In genomic region chr1:180424848-180425457, GRCh38 we compare ENCODE assay signal across 17 cellular contexts.
DNase-seq lines count a peak whose midpoint lies in the region; ATAC-seq and TF ChIP-seq lines count a peak whose summit lies in the region.
"Had no signal": no experiment of that assay in that cellular context is flagged by ENCODE, and none has a peak within 500 bp of the region (broad histone marks: within the 10 kb centered on the region; RNA-seq: fewer than 3 reads in every experiment).

No MANE protein-coding gene starts in this region.

- CTCF ChIA-PET in WTC11 (lab: Charles Lee): interaction anchor here (0.8 to 1.2 kb wide), 3 partner anchors 9 to 175 kb away, joined by 3 to 5 read pairs (median 3); no protein-coding TSS in a partner anchor

- H3K4me1 ChIP-seq in BLaER1: peaks cover 21% of the 10 kb centered on the region
- H3K4me1 ChIP-seq: SJSA1, uterus had no signal

- H3K4me3 ChIP-seq in BLaER1: no peak overlapping the region
- H3K4me3 ChIP-seq: SJSA1, uterus had no signal

- H3K36me3 ChIP-seq in BLaER1: peaks cover 36% of the 10 kb centered on the region
- H3K36me3 ChIP-seq: uterus had no signal

- peaks cover 16% of the 10 kb centered on the region for H3K36me3 Mint-ChIP-seq in WTC11

- peak overlapping the region; percentile 59 for H3K4me2 ChIP-seq in BLaER1

- 0 out of 2 replicates have a peak overlapping the region, but pooled peaks have one; percentile 13 for H3K27ac ChIP-seq in BLaER1
- H3K27ac ChIP-seq: SJSA1, uterus had no signal

- H3K9ac ChIP-seq in BLaER1: peak overlapping the region; percentile 1; the same call in 1 of the 2 replicates

- no peaks in the 10 kb centered on the region for H3K27me3 Mint-ChIP-seq in WTC11 (ENCODE audit: low read depth)
- H3K27me3 Mint-ChIP-seq: activated B cell treated with CpG ODN at 0.5 μM for 24 hours; dendritic cell treated with granulocyte-macrophage colony-stimulating factor and Interleukin-4, amounts not matched to agents 40 ng/mL and 50 ng/mL, for 4 days; progenitor cell of endocrine pancreas; stimulated activated memory B cell treated with anti-CD40 and anti-IgM and Interleukin-4, amounts not matched to agents 10 μg/mL and 1 μg/mL and 100 μg/mL, for 72 hours had no signal

- ATAC-seq in HG02610 (IDR thresholded peaks at IDR 0.05; ENCODE audit: unreplicated experiment) (peak; percentile 45), WTC11 (peak; percentile 61), HG03460 (IDR thresholded peaks at IDR 0.05; ENCODE audit: unreplicated experiment) (no peak), HG02884 (IDR thresholded peaks at IDR 0.05; ENCODE audit: unreplicated experiment) (no peak), GM18498 (IDR thresholded peaks at IDR 0.05; ENCODE audit: unreplicated experiment) (no peak)
- ATAC-seq: stimulated activated memory B cell treated with anti-CD40 and anti-IgM and Interleukin-4, amounts not matched to agents 10 μg/mL and 1 μg/mL and 100 μg/mL, for 72 hours had no signal

- POLR2A ChIA-PET in WTC11 (lab: Charles Lee): interaction anchor here (0.7 kb wide), 1 partner anchor 15 kb away, joined by 3 read pairs; no protein-coding TSS in a partner anchor

- peaks cover 10% of the 10 kb centered on the region for H3K9me3 Mint-ChIP-seq in WTC11

- no peak overlapping the region for H3K4me3 Mint-ChIP-seq in WTC11
- H3K4me3 Mint-ChIP-seq: activated B cell treated with CpG ODN at 0.5 μM for 24 hours; dendritic cell treated with granulocyte-macrophage colony-stimulating factor and Interleukin-4, amounts not matched to agents 40 ng/mL and 50 ng/mL, for 4 days; stimulated activated memory B cell treated with anti-CD40 and anti-IgM and Interleukin-4, amounts not matched to agents 10 μg/mL and 1 μg/mL and 100 μg/mL, for 72 hours had no signal

- peaks cover 21% of the 10 kb centered on the region for H3K9me3 ChIP-seq in BLaER1
- H3K9me3 ChIP-seq: SJSA1, uterus had no signal

- H4K20me1 ChIP-seq in BLaER1: peaks cover 28% of the 10 kb centered on the region

- TF ChIP-seq CTCF in WTC11 (IDR thresholded peaks at IDR 0.05): no peak

- H3K27ac Mint-ChIP-seq in WTC11: peak overlapping the region; percentile 68
- H3K27ac Mint-ChIP-seq: activated B cell treated with CpG ODN at 0.5 μM for 24 hours; dendritic cell treated with granulocyte-macrophage colony-stimulating factor and Interleukin-4, amounts not matched to agents 40 ng/mL and 50 ng/mL, for 4 days; progenitor cell of endocrine pancreas; stimulated activated memory B cell treated with anti-CD40 and anti-IgM and Interleukin-4, amounts not matched to agents 10 μg/mL and 1 μg/mL and 100 μg/mL, for 72 hours had no signal

- peaks cover 27% of the 10 kb centered on the region for H3K4me1 Mint-ChIP-seq in WTC11

- H3K27me3 ChIP-seq in BLaER1: no peaks in the 10 kb centered on the region
- H3K27me3 ChIP-seq: SJSA1, uterus had no signal

- DNase-seq in NCI-H2107 treated with DMSO at 0.1 percent for 48 hours (lab: John Stamatoyannopoulos, UW; ENCODE audit: unreplicated experiment): peak; percentile 87
- DNase-seq in WTC11 (ENCODE audit: low spot score): no peak
- DNase-seq in activated CD8-positive, alpha-beta memory T cell treated with anti-CD3 and anti-CD28 coated beads, Interleukin-2, amount 50 U/mL, for 48 hours: no peak
- DNase-seq: activated B cell treated with CpG ODN at 0.5 μM for 24 hours; amniotic stem cell; DND-41; stimulated activated CD4-positive, alpha-beta T cell treated with anti-CD3 and anti-CD28 coated beads, Interleukin-1b, Interleukin-23, amount 100 ng/mL, for 48 hours; uterus had no signal

TF ChIP-seq in WTC11, 78 proteins besides CTCF, POLR2A, EP300 and RAD21:
- no peak for TF ChIP-seq MXD4 (CRISPR knock-in tag; IDR thresholded peaks at IDR 0.05; ENCODE audit: borderline replicate concordance)
- TF ChIP-seq E2F5 (CRISPR knock-in tag; IDR thresholded peaks at IDR 0.05): no peak
- TF ChIP-seq ARID4B (CRISPR knock-in tag; IDR thresholded peaks at IDR 0.05; ENCODE audit: borderline replicate concordance): no peak
- TF ChIP-seq, protein P1, sequence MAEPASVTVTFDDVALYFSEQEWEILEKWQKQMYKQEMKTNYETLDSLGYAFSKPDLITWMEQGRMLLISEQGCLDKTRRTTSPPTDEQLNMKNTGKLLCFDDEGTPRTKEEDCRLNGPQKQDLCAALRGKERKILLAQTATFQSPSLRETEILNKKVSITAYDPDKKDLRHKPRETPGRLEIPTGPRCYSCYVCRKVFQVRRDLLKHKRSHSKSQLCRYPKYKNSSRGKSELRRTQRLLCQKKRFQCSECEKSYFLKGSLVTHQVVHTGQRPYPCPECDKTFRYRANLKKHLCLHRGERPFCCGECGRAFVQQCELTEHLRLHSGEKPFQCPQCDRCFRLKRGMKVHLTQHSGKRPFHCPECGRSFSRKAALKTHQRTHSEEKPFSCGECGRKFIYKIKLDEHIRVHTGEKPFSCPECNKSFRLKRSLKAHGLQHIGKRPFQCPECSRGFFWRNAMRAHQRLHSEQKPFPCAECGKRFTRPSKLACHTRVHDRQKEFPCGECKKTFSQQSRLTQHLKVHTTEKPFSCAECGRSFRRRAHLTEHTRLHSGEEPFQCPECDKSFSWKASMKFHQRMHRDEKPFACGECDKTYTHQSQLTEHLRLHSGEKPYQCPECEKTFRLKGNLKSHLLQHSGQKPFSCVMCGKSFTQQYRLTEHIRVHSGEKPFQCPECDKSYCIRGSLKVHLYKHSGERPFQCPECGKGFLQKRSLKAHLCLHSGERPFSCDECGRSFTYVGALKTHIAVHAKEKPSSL (CRISPR knock-in tag; conservative IDR thresholded peaks at IDR 0.05): no peak
- TF ChIP-seq GABPB1 (CRISPR knock-in tag; IDR thresholded peaks at IDR 0.05): no peak
- TF ChIP-seq SMAD3 (CRISPR knock-in tag; IDR thresholded peaks at IDR 0.05; ENCODE audit: borderline replicate concordance): no peak
- no peak for TF ChIP-seq ERG (CRISPR knock-in tag; IDR thresholded peaks at IDR 0.05)
- TF ChIP-seq ZMAT4 (CRISPR knock-in tag; IDR thresholded peaks at IDR 0.05): no peak
- no peak for TF ChIP-seq NFATC4 (CRISPR knock-in tag; IDR thresholded peaks at IDR 0.05)

Comparison
In these comparisons a context has a peak if more than half of its experiments do, and no peak if none do; other contexts are left out.
1. ATAC-seq: peak in HG02610 (single experiment) and WTC11 (single experiment); none in HG03460 (single experiment), HG02884 (single experiment) and GM18498 (single experiment).